ENCODE assay signal across 28 cellular contexts in genomic region chr4:101948055-101948454, GRCh38.
"Had no signal": no experiment of that assay in that cellular context is flagged by ENCODE, and none has a peak within 500 bp of the region (broad histone marks: within the 10 kb centered on the region; RNA-seq: fewer than 3 reads in every experiment).

No MANE protein-coding gene starts in this region.

- H3K9me3 ChIP-seq: ascending aorta, breast epithelium had no signal

- H3K27ac ChIP-seq: ascending aorta, breast epithelium, cardiac muscle cell, coronary artery, dorsolateral prefrontal cortex had no signal

- H3K9me3 Mint-ChIP-seq: activated CD4-positive, alpha-beta memory T cell treated with anti-CD3 and anti-CD28 coated beads, Interleukin-2, amount 10 ng/mL, durations not matched to agents 7 days and 5 days; activated CD4-positive, alpha-beta T cell treated with anti-CD3 and anti-CD28 coated beads, Interleukin-2, amount 10 ng/mL, durations not matched to agents 7 days and 5 days; activated naive CD4-positive, alpha-beta T cell treated with anti-CD3 and anti-CD28 coated beads, Interleukin-2, amount 10 ng/mL, durations not matched to agents 7 days and 5 days; activated naive CD4-positive, alpha-beta T cell treated with anti-CD3 and anti-CD28 coated beads, Interleukin-2, amount 50 U/mL, for 72 hours; activated naive CD8-positive, alpha-beta T cell treated with anti-CD3 and anti-CD28 coated beads, Interleukin-2, amount 10 ng/mL, durations not matched to agents 7 days and 5 days; activated T-cell treated with anti-CD3 and anti-CD28 coated beads, Interleukin-2, amount 50 U/mL, for 24 hours; activated T-cell treated with anti-CD3 and anti-CD28 coated beads, Interleukin-2, amount 50 U/mL, for 72 hours; brain; dendritic cell treated with granulocyte-macrophage colony-stimulating factor and Interleukin-4, amounts not matched to agents 40 ng/mL and 50 ng/mL, for 4 days; endodermal cell had no signal

- H3K27me3 Mint-ChIP-seq: activated naive CD4-positive, alpha-beta T cell treated with anti-CD3 and anti-CD28 coated beads, Interleukin-2, amount 10 ng/mL, durations not matched to agents 7 days and 5 days; central memory CD8-positive, alpha-beta T cell; dendritic cell treated with granulocyte-macrophage colony-stimulating factor and Interleukin-4, amounts not matched to agents 40 ng/mL and 50 ng/mL, for 4 days had no signal

- H3K27me3 ChIP-seq: ascending aorta, breast epithelium, cardiac muscle cell, dorsolateral prefrontal cortex had no signal

- H3K4me3 Mint-ChIP-seq: activated CD4-positive, alpha-beta memory T cell treated with anti-CD3 and anti-CD28 coated beads, Interleukin-2, amount 10 ng/mL, durations not matched to agents 7 days and 5 days; activated CD4-positive, alpha-beta T cell treated with anti-CD3 and anti-CD28 coated beads, Interleukin-2, amount 10 ng/mL, durations not matched to agents 7 days and 5 days; activated naive CD4-positive, alpha-beta T cell treated with anti-CD3 and anti-CD28 coated beads, Interleukin-2, amount 10 ng/mL, durations not matched to agents 7 days and 5 days; activated naive CD8-positive, alpha-beta T cell treated with anti-CD3 and anti-CD28 coated beads, Interleukin-2, amount 10 ng/mL, durations not matched to agents 7 days and 5 days; activated T-cell treated with anti-CD3 and anti-CD28 coated beads, Interleukin-2, amount 50 U/mL, for 24 hours; activated T-cell treated with anti-CD3 and anti-CD28 coated beads, Interleukin-2, amount 50 U/mL, for 72 hours; brain; central memory CD8-positive, alpha-beta T cell; dendritic cell treated with granulocyte-macrophage colony-stimulating factor and Interleukin-4, amounts not matched to agents 40 ng/mL and 50 ng/mL, for 4 days; endodermal cell had no signal

- H3K4me1 Mint-ChIP-seq: activated CD4-positive, alpha-beta memory T cell treated with anti-CD3 and anti-CD28 coated beads, Interleukin-2, amount 10 ng/mL, durations not matched to agents 7 days and 5 days; activated CD4-positive, alpha-beta T cell treated with anti-CD3 and anti-CD28 coated beads, Interleukin-2, amount 10 ng/mL, durations not matched to agents 7 days and 5 days; activated naive CD4-positive, alpha-beta T cell treated with anti-CD3 and anti-CD28 coated beads, Interleukin-2, amount 10 ng/mL, durations not matched to agents 7 days and 5 days; activated naive CD8-positive, alpha-beta T cell treated with anti-CD3 and anti-CD28 coated beads, Interleukin-2, amount 10 ng/mL, durations not matched to agents 7 days and 5 days; central memory CD8-positive, alpha-beta T cell had no signal

- H3K36me3 ChIP-seq: ascending aorta, breast epithelium, cardiac muscle cell had no signal

- H3K4me3 ChIP-seq: ascending aorta, breast epithelium, cardiac muscle cell, coronary artery, dorsolateral prefrontal cortex had no signal

- H3K27ac Mint-ChIP-seq: activated CD4-positive, alpha-beta memory T cell treated with anti-CD3 and anti-CD28 coated beads, Interleukin-2, amount 10 ng/mL, durations not matched to agents 7 days and 5 days; activated CD4-positive, alpha-beta T cell treated with anti-CD3 and anti-CD28 coated beads, Interleukin-2, amount 10 ng/mL, durations not matched to agents 7 days and 5 days; activated naive CD4-positive, alpha-beta T cell treated with anti-CD3 and anti-CD28 coated beads, Interleukin-2, amount 10 ng/mL, durations not matched to agents 7 days and 5 days; activated naive CD4-positive, alpha-beta T cell treated with anti-CD3 and anti-CD28 coated beads, Interleukin-2, amount 50 U/mL, for 72 hours; activated naive CD8-positive, alpha-beta T cell treated with anti-CD3 and anti-CD28 coated beads, Interleukin-2, amount 10 ng/mL, durations not matched to agents 7 days and 5 days; activated T-cell treated with anti-CD3 and anti-CD28 coated beads, Interleukin-2, amount 50 U/mL, for 24 hours; activated T-cell treated with anti-CD3 and anti-CD28 coated beads, Interleukin-2, amount 50 U/mL, for 72 hours; brain; dendritic cell treated with granulocyte-macrophage colony-stimulating factor and Interleukin-4, amounts not matched to agents 40 ng/mL and 50 ng/mL, for 4 days; endodermal cell had no signal

- ATAC-seq: activated naive CD4-positive, alpha-beta T cell treated with anti-CD3 and anti-CD28 coated beads, Interleukin-2, amount 50 U/mL, for 72 hours; activated T-cell treated with anti-CD3 and anti-CD28 coated beads, Interleukin-2, amount 50 U/mL, for 72 hours; esophagus mucosa had no signal

- H3K36me3 Mint-ChIP-seq: activated naive CD4-positive, alpha-beta T cell treated with anti-CD3 and anti-CD28 coated beads, Interleukin-2, amount 10 ng/mL, durations not matched to agents 7 days and 5 days; activated naive CD4-positive, alpha-beta T cell treated with anti-CD3 and anti-CD28 coated beads, Interleukin-2, amount 50 U/mL, for 72 hours; activated naive CD8-positive, alpha-beta T cell treated with anti-CD3 and anti-CD28 coated beads, Interleukin-2, amount 10 ng/mL, durations not matched to agents 7 days and 5 days; brain had no signal

- DNase-seq: activated CD4-positive, alpha-beta memory T cell treated with anti-CD3 and anti-CD28 coated beads, Interleukin-2, amount 10 ng/mL, durations not matched to agents 7 days and 5 days; activated CD4-positive, alpha-beta T cell treated with anti-CD3 and anti-CD28 coated beads for 1 hour; activated CD4-positive, alpha-beta T cell treated with anti-CD3 and anti-CD28 coated beads for 4 hours; activated CD4-positive, alpha-beta T cell treated with anti-CD3 and anti-CD28 coated beads, Interleukin-2, amount 10 ng/mL, durations not matched to agents 7 days and 5 days; activated CD4-positive, alpha-beta T cell treated with anti-CD3 and anti-CD28 coated beads, Interleukin-2, amount 50 U/mL, for 4 hours; activated CD8-positive, alpha-beta memory T cell treated with anti-CD3 and anti-CD28 coated beads, Interleukin-2, amount 50 U/mL, for 48 hours; activated gamma-delta T cell; activated naive CD4-positive, alpha-beta T cell; activated naive CD4-positive, alpha-beta T cell treated with anti-CD3 and anti-CD28 coated beads, Interleukin-2, amount 10 ng/mL, durations not matched to agents 7 days and 5 days; activated naive CD8-positive, alpha-beta T cell treated with anti-CD3 and anti-CD28 coated beads, Interleukin-2, amount 10 ng/mL, durations not matched to agents 7 days and 5 days; activated T-cell treated with anti-CD3 and anti-CD28 coated beads for 4 hours; activated T-cell treated with anti-CD3 and anti-CD28 coated beads, Interleukin-2, amount 50 U/mL, for 24 hours; activated T-cell treated with anti-CD3 and anti-CD28 coated beads, Interleukin-2, amount 50 U/mL, for 72 hours; dorsolateral prefrontal cortex; effector memory CD4-positive, alpha-beta T cell; endodermal cell; foreskin fibroblast; head of caudate nucleus; T-helper 2 cell had no signal

- H3K4me1 ChIP-seq: ascending aorta, breast epithelium had no signal
